ENCODE assay signal across 14 cellular contexts in the genomic region with DNA sequence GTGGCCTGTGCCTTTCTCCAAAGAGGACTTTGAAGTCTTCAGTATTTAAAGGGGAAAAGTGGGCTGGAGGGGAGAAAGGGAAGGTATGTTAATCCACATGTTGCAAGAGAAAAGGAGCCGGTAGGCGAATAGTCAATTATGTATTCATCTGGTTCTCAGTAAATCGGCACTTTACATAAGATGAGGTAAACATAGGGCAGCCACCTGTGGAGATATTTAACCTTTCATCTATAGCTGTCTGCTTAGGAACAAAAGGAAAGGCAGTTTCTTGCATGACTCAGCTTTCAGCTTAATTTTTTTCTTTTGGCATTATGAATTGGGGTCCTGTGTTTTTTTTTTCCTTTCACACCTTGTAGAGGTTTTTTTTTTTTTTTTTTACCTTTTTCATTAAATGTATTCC. TPM values are rescaled to one million over a fixed set of nuclear protein-coding genes. Genes with fewer than 3 reads are reported as not detected.
DNase-seq lines count a peak whose midpoint lies in the region; ATAC-seq lines count a peak whose summit lies in the region.
"Had no signal": no experiment of that assay in that cellular context is flagged by ENCODE, and none has a peak within 500 bp of the region (broad histone marks: within the 10 kb centered on the region; RNA-seq: fewer than 3 reads in every experiment).

No MANE protein-coding gene starts in this region.

- DNase-seq in NCI-H2227 treated with DMSO at 0.1 percent for 48 hours (lab: John Stamatoyannopoulos, UW), result peak; percentile 3
- DNase-seq in NCI-H2227 (lab: John Stamatoyannopoulos, UW; ENCODE audit: unreplicated experiment), result no peak
- peak; percentile 48 for DNase-seq in HT-29 (ENCODE audit: low spot score)
- no peak for DNase-seq in T-cell
- no peak for DNase-seq in immature natural killer cell
- no peak for DNase-seq in NCI-H446 treated with DMSO at 0.1 percent for 48 hours (lab: John Stamatoyannopoulos, UW)
- DNase-seq in GM19240 (ENCODE audit: insufficient read length, low spot score), result no peak
- DNase-seq: activated gamma-delta T cell, cerebellar nuclear complex, MM.1S, NCI-H526, SIG-M5 had no signal

- H3K9me3 Mint-ChIP-seq in T-cell, result peaks cover 0 to 4% (median 0%) of the 10 kb centered on the region in 3 donors
- no peaks in the 10 kb centered on the region for H3K9me3 Mint-ChIP-seq in immature natural killer cell

- H3K27me3 Mint-ChIP-seq in T-cell (no peaks in the 10 kb centered on the region), immature natural killer cell (ENCODE audit: low read depth in 3 of 3) (peaks cover 0 to 8% (median 4%) of the 10 kb centered on the region in 3 donors)

- CTCF ChIA-PET in T-cell (lab: Charles Lee), result interaction anchor here in 1 of 2 donors (0.5 to 1.3 kb wide), 7 partner anchors 9 to 279 kb away, joined by 3 to 8 read pairs (median 3); no protein-coding TSS in a partner anchor

- peaks cover 67% of the 10 kb centered on the region for H3K36me3 Mint-ChIP-seq in T-cell
- peaks cover 5 to 14% (median 6%) of the 10 kb centered on the region in 3 donors for H3K36me3 Mint-ChIP-seq in immature natural killer cell

- H3K27ac Mint-ChIP-seq in T-cell (peak overlapping the region; percentile 83 to 85), immature natural killer cell (peak overlapping the region; percentile 21 to 85 (median 56))

- ATAC-seq in T-cell (replicated peaks in 1 of 4) (peak; percentile 44 to 72 (median 60)), HG02840 (IDR thresholded peaks at IDR 0.05; ENCODE audit: low FRiP score, unreplicated experiment) (no peak)

- H3K4me1 Mint-ChIP-seq in T-cell (peaks cover 95 to 99% (median 97%) of the 10 kb centered on the region in 3 donors), immature natural killer cell (peaks cover 97 to 100% of the 10 kb centered on the region in 2 donors)

- H3K4me3 Mint-ChIP-seq in T-cell, result peak overlapping the region; percentile 48 to 56 (median 55)
- peak overlapping the region in 2 of 5 donors; percentile 14 to 19 for H3K4me3 Mint-ChIP-seq in immature natural killer cell

- POLR2A ChIA-PET in T-cell (lab: Charles Lee), result interaction anchor here (0.5 to 1.0 kb wide), 8 partner anchors 9 to 1834 kb away, joined by 3 to 15 read pairs (median 5); no protein-coding TSS in a partner anchor

RNA-seq across cellular contexts. Expression of a gene that starts 42.2 kb away (rescaled TPM):
- total RNA-seq in HT-29 (2014; rRNA removed; shearing (Covaris generic)), result 12.8 and 14.7 TPM in 2 replicates
- total RNA-seq in T-cell, result 100 to 1,000 TPM; 188 to 349 (median 293) TPM
- polyA plus RNA-seq in immature natural killer cell, result 100 to 1,000 TPM in 1 of 3 donors, 10 to 100 TPM in 2; 46.9 to 137 (median 57.0) TPM
- total RNA-seq: osteoblast had no signal

Comparison
In these comparisons a context has a peak if more than half of its experiments do, and no peak if none do; other contexts are left out.
1. DNase-seq: peak in NCI-H2227 treated with DMSO at 0.1 percent for 48 hours (single experiment) and HT-29 (single experiment); none in NCI-H2227 (single experiment), T-cell (0 of 34), immature natural killer cell (0 of 3), NCI-H446 treated with DMSO at 0.1 percent for 48 hours (single experiment) and GM19240 (single experiment).
2. RNA of a gene that starts 42.2 kb away (total RNA-seq): 188 to 349 TPM in T-cell; 12.8 to 14.7 TPM in HT-29; every median in the first group is over 10 times any median in the second.